ENCODE assay signal across 32 cellular contexts in genomic region chr3:176174060-176174459, GRCh38.
"Had no signal": no experiment of that assay in that cellular context is flagged by ENCODE, and none has a peak within 500 bp of the region (broad histone marks: within the 10 kb centered on the region; RNA-seq: fewer than 3 reads in every experiment).

No MANE protein-coding gene starts in this region.

- H3K27ac ChIP-seq: brain microvascular endothelial cell, cardiac muscle cell, coronary artery, dorsolateral prefrontal cortex, esophagus squamous epithelium, WERI-Rb-1 had no signal

- FAIRE-seq: astrocyte, frontal cortex had no signal

- H3K27me3 ChIP-seq: brain microvascular endothelial cell, cardiac muscle cell, esophagus squamous epithelium had no signal

- DNase-seq: activated B cell treated with CpG ODN at 0.5 μM for 24 hours; activated CD4-positive, alpha-beta T cell treated with anti-CD3 and anti-CD28 coated beads for 48 hours; activated CD4-positive, alpha-beta T cell treated with anti-CD3 and anti-CD28 coated beads, Interleukin-2, amount 50 U/mL, for 1 hour; activated CD4-positive, alpha-beta T cell treated with anti-CD3 and anti-CD28 coated beads, Interleukin-2, amount 50 U/mL, for 48 hours; activated CD8-positive, alpha-beta memory T cell treated with anti-CD3 and anti-CD28 coated beads for 24 hours; activated CD8-positive, alpha-beta T cell treated with anti-CD3 and anti-CD28 coated beads for 36 hours; activated effector memory CD4-positive, alpha-beta T cell treated with Interleukin-2 at 50 U/mL for 16 hours; activated gamma-delta T cell treated with Interleukin-2 at 50 U/mL for 16 hours; activated naive CD4-positive, alpha-beta T cell treated with anti-CD3 and anti-CD28 coated beads, Interleukin-2, amount 50 U/mL, for 16 hours; activated naive CD4-positive, alpha-beta T cell treated with Interleukin-2 at 50 U/mL for 16 hours; activated T-cell treated with anti-CD3 and anti-CD28 coated beads, Interleukin-2, amount 50 U/mL, for 4 hours; amniotic stem cell; anterior cingulate cortex; brain microvascular endothelial cell; central memory CD4-positive, alpha-beta T cell; cerebellar nuclear complex; dorsolateral prefrontal cortex; effector memory CD4-positive, alpha-beta T cell; endodermal cell; erythroblast; esophagus squamous epithelium; head of caudate nucleus; T-helper 1 cell; T-helper 17 cell; T1000; WERI-Rb-1 had no signal

- ATAC-seq: activated CD4-positive, CD25-positive, alpha-beta regulatory T cell treated with anti-CD3 and anti-CD28 coated beads, Interleukin-2, amount 50 U/mL, for 24 hours; activated CD8-positive, alpha-beta T cell treated with anti-CD3 and anti-CD28 coated beads for 36 hours; activated T-cell treated with anti-CD3 and anti-CD28 coated beads, Interleukin-2, amount 50 U/mL, for 4 hours; activated T-helper 17 cell treated with anti-CD3 and anti-CD28 coated beads, Interleukin-2, amount 50 U/mL, for 72 hours; T-helper 17 cell had no signal

- H3K4me1 ChIP-seq: esophagus squamous epithelium had no signal
